In genomic region chr1:100627018-100627716, GRCh38 we compare ENCODE assay signal across 12 cellular contexts.
DNase-seq lines count a peak whose midpoint lies in the region; ATAC-seq and TF ChIP-seq lines count a peak whose summit lies in the region.
"Had no signal": no experiment of that assay in that cellular context is flagged by ENCODE, and none has a peak within 500 bp of the region (broad histone marks: within the 10 kb centered on the region; RNA-seq: fewer than 3 reads in every experiment).

No MANE protein-coding gene starts in this region.

- ATAC-seq in GM18517 (IDR thresholded peaks at IDR 0.05; ENCODE audit: unreplicated experiment), result no peak
- no peak for ATAC-seq in effector memory CD8-positive, alpha-beta T cell (replicated peaks)

- no peaks in the 10 kb centered on the region for H3K36me3 Mint-ChIP-seq in effector memory CD8-positive, alpha-beta T cell (ENCODE audit: insufficient read depth)

- no peaks in the 10 kb centered on the region for H3K9me3 Mint-ChIP-seq in effector memory CD8-positive, alpha-beta T cell

- CTCF ChIA-PET in AG04449 (lab: Yijun Ruan, JAX), result interaction anchor here (1.1 to 1.5 kb wide), 3 partner anchors 18 to 240 kb away, joined by 3 to 4 read pairs (median 4); no protein-coding TSS in a partner anchor

- peak; percentile 72 for DNase-seq in AG04449 (ENCODE audit: low read depth, low spot score)
- DNase-seq in HCEC 1CT, result peak; percentile 93
- peak; percentile 13 for DNase-seq in UCSD-AML1 (lab: John Stamatoyannopoulos, UW; ENCODE audit: unreplicated experiment)
- DNase-seq in kidney tubule cell (ENCODE audit: low spot score), result peak; percentile 53
- no peak for DNase-seq in NCI-H1694 (lab: John Stamatoyannopoulos, UW)
- DNase-seq in effector memory CD8-positive, alpha-beta T cell, result no peak
- no peak for DNase-seq in stimulated activated CD4-positive, alpha-beta T cell treated with anti-CD3 and anti-CD28 coated beads, Interleukin-4, amount 100 ng/mL, for 1 hour
- DNase-seq: activated T-cell treated with anti-CD3 and anti-CD28 coated beads, Interleukin-2, amount 50 U/mL, for 72 hours; Caco-2; substantia nigra; T1000 had no signal

- peaks cover 0 to 5% of the 10 kb centered on the region in 2 donors for H3K4me1 Mint-ChIP-seq in effector memory CD8-positive, alpha-beta T cell (ENCODE audit: low read depth in 2 of 2)

- H3K4me3 Mint-ChIP-seq in effector memory CD8-positive, alpha-beta T cell, result no peak overlapping the region
- H3K4me3 Mint-ChIP-seq: activated T-cell treated with anti-CD3 and anti-CD28 coated beads, Interleukin-2, amount 50 U/mL, for 72 hours had no signal

- peaks cover 0 to 12% of the 10 kb centered on the region in 2 donors for H3K27me3 Mint-ChIP-seq in effector memory CD8-positive, alpha-beta T cell

- no peak overlapping the region for H3K27ac Mint-ChIP-seq in effector memory CD8-positive, alpha-beta T cell
- H3K27ac Mint-ChIP-seq: activated T-cell treated with anti-CD3 and anti-CD28 coated beads, Interleukin-2, amount 50 U/mL, for 72 hours had no signal

- POLR2A ChIA-PET in AG04449 (lab: Yijun Ruan, JAX), result interaction anchor here (0.5 to 1.7 kb wide), 5 partner anchors 82 to 238 kb away, joined by 3 to 4 read pairs (median 3); partner anchors contain the start of gene VCAM1

- H3K4me3 ChIP-seq in AG04449 (ENCODE audit: low read depth, low read length), result no peak overlapping the region

- no peak for TF ChIP-seq CTCF in AG04449 (IDR thresholded peaks at IDR 0.05; ENCODE audit: insufficient read depth, low read length, missing control alignments)

Comparison
In these comparisons a context has a peak if more than half of its experiments do, and no peak if none do; other contexts are left out.
1. DNase-seq: peak in AG04449 (single experiment), HCEC 1CT (single experiment), UCSD-AML1 (single experiment) and kidney tubule cell (single experiment); none in NCI-H1694 (single experiment), effector memory CD8-positive, alpha-beta T cell (0 of 3) and stimulated activated CD4-positive, alpha-beta T cell treated with anti-CD3 and anti-CD28 coated beads, Interleukin-4, amount 100 ng/mL, for 1 hour (single experiment).